Comparison of ENCODE assay signal across 23 cellular contexts in genomic region chr9:18126776-18127175, GRCh38.
A peak's percentile ranks its signal among the peaks of the same experiment; 100 is the strongest.
DNase-seq lines count a peak whose midpoint lies in the region; ATAC-seq, FAIRE-seq and TF ChIP-seq lines count a peak whose summit lies in the region.
"Had no signal": no experiment of that assay in that cellular context is flagged by ENCODE, and none has a peak within 500 bp of the region (broad histone marks: within the 10 kb centered on the region; RNA-seq: fewer than 3 reads in every experiment).

No MANE protein-coding gene starts in this region.

- peaks cover 7% of the 10 kb centered on the region for H3K9me3 Mint-ChIP-seq in nephron progenitor cell

- H3K36me3 Mint-ChIP-seq in nephron progenitor cell (ENCODE audit: low read depth) = no peaks in the 10 kb centered on the region
- H3K36me3 Mint-ChIP-seq: CD4-positive, CD25-positive, alpha-beta regulatory T cell had no signal

- H3K4me1 Mint-ChIP-seq in nephron progenitor cell = peaks cover 12% of the 10 kb centered on the region
- H3K4me1 Mint-ChIP-seq: B cell; CD4-positive, CD25-positive, alpha-beta regulatory T cell had no signal

- H3K27ac Mint-ChIP-seq in nephron progenitor cell = peak overlapping the region; percentile 16
- H3K27ac Mint-ChIP-seq: B cell; CD4-positive, CD25-positive, alpha-beta regulatory T cell had no signal

- H3K36me3 ChIP-seq in esophagus muscularis mucosa = no peaks in the 10 kb centered on the region

- H3K4me3 ChIP-seq in esophagus muscularis mucosa = no peak overlapping the region

- TF ChIP-seq CTCF in esophagus muscularis mucosa (IDR thresholded peaks at IDR 0.05) (no peak), nephron progenitor cell (IDR thresholded peaks at IDR 0.05) (no peak)

- DNase-seq in G401 (ENCODE audit: low spot score) = peak; percentile 10
- peak; percentile 63 to 87 for DNase-seq in NCI-H524 (lab: John Stamatoyannopoulos, UW)
- no peak for DNase-seq in esophagus muscularis mucosa (ENCODE audit: extremely low spot score)
- no peak for DNase-seq in nephron progenitor cell
- no peak for DNase-seq in stimulated activated CD4-positive, alpha-beta T cell treated with anti-CD3 and anti-CD28 coated beads, Interleukin-2, amount 100 ng/mL, for 48 hours
- DNase-seq in H54 (ENCODE audit: insufficient read length, low spot score) = no peak
- DNase-seq in DMS153 treated with DMSO at 0.1 percent for 48 hours (lab: John Stamatoyannopoulos, UW; ENCODE audit: unreplicated experiment) = no peak
- DNase-seq: ACHN; CD4-positive, CD25-positive, alpha-beta regulatory T cell; H7; MV-4-11; NCI-H1417 treated with DMSO at 0.1 percent for 48 hours; NCI-H1930; NCI-H526; NK-92 treated with Interleukin-12 subunit alpha and Interleukin-12 subunit beta, amount 100 ng/mL, for 24 hours; OCI-M1; SHP77 treated with DMSO at 0.1 percent for 48 hours; T-helper 1 cell had no signal

- no peak for ATAC-seq in HG02678 (IDR thresholded peaks at IDR 0.05; ENCODE audit: unreplicated experiment)
- ATAC-seq: SK-N-SH treated with all-trans-retinoic acid at 6 μM for 48 hours had no signal

- H3K27ac ChIP-seq in esophagus muscularis mucosa (replicated peaks in 1 of 4) = peak overlapping the region; percentile 58 to 68 (median 64)
- H3K27ac ChIP-seq: HL-60 had no signal

- 42% methylated on average over 3 of the region's 3 CpGs for WGBS in esophagus muscularis mucosa

- peaks cover 0 to 54% (median 51%) of the 10 kb centered on the region in 4 donors for H3K4me1 ChIP-seq in esophagus muscularis mucosa

- in situ Hi-C loops in G401 (cut with HindIII; ENCODE audit: low sequenced_read_pairs) = no loop called here

- H3K4me3 Mint-ChIP-seq in nephron progenitor cell = no peak overlapping the region
- H3K4me3 Mint-ChIP-seq: B cell; CD4-positive, CD25-positive, alpha-beta regulatory T cell had no signal

- H3K27me3 ChIP-seq in esophagus muscularis mucosa = no peaks in the 10 kb centered on the region

- TF ChIP-seq POLR2A in esophagus muscularis mucosa (IDR thresholded peaks at IDR 0.05; ENCODE audit: low read depth) = no peak
- TF ChIP-seq POLR2A in H54 (IDR thresholded peaks at IDR 0.05; ENCODE audit: low read depth, low read length) = no peak

- no peak for FAIRE-seq in H54 (lab: Jason Lieb, UNC)
- FAIRE-seq: HTR-8/SVneo had no signal

- intact Hi-C loops in esophagus muscularis mucosa (cut with DNase I) = no loop called here

- no peaks in the 10 kb centered on the region for H3K9me3 ChIP-seq in esophagus muscularis mucosa

- no peak for TF ChIP-seq EP300 in esophagus muscularis mucosa (IDR thresholded peaks at IDR 0.05)

- H3K27me3 Mint-ChIP-seq in nephron progenitor cell (ENCODE audit: low read depth, poor library complexity) = peaks cover 10% of the 10 kb centered on the region
- H3K27me3 Mint-ChIP-seq: B cell; CD4-positive, CD25-positive, alpha-beta regulatory T cell had no signal

Comparison
In these comparisons a context has a peak if more than half of its experiments do, and no peak if none do; other contexts are left out.
1. DNase-seq: peak in G401 (single experiment) and NCI-H524 (2 of 2); none in esophagus muscularis mucosa (single experiment), nephron progenitor cell (single experiment), stimulated activated CD4-positive, alpha-beta T cell treated with anti-CD3 and anti-CD28 coated beads, Interleukin-2, amount 100 ng/mL, for 48 hours (0 of 2), H54 (single experiment) and DMS153 treated with DMSO at 0.1 percent for 48 hours (single experiment).